In the genomic region with DNA sequence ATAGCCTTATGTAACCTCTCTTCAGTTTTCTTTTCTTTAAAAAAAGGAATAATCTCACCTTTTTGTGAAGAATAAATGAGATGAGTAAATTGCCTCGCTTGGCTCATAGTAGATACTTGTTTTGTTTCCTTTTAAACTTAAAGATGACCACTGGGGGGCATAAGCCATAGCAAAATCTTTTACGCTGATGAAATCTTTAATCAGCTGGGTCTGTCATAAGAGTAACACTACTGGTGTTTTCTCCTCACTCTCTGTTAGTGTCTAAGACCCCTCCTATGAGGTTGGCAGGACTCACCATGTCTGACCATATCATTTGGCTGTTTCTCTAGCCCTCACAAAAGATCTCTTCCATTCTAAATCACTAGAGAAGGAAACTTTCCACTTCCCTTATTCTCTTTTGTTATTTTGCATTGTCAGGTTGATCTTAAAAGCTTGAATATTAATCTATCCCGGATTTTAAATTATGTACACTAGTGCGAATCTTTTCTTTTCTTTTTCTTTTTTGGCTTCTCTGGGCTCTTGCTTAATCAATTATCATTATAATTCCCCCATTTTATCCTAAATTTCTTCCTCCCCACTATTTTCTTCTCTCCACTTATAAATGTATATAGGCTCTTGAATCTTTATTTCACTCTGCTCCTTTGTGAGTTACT, we compare ENCODE assay signal across 2 cellular contexts.
TF ChIP-seq lines count a peak whose summit lies in the region.

No MANE protein-coding gene starts in this region.

TF ChIP-seq in GM12891, 5 proteins besides CTCF, POLR2A, EP300 and RAD21:
- TF ChIP-seq TAF1 (IDR thresholded peaks at IDR 0.05; ENCODE audit: low read depth, low read length): no peak
- TF ChIP-seq SPI1 (IDR thresholded peaks at IDR 0.05; ENCODE audit: low read depth, low read length): peak; percentile 59; the same call in 1 of the 2 replicates

TF ChIP-seq in H1, 55 proteins besides CTCF, POLR2A, EP300 and RAD21:
- no peak for TF ChIP-seq TCF12 (IDR thresholded peaks at IDR 0.05; ENCODE audit: low read depth, low read length)
- TF ChIP-seq CEBPB (IDR thresholded peaks at IDR 0.05; ENCODE audit: low read depth, low read length): no peak
- TF ChIP-seq KDM4A (IDR thresholded peaks at IDR 0.05; ENCODE audit: low read depth, low read length, severe bottlenecking): no peak
- TF ChIP-seq GABPA (IDR thresholded peaks at IDR 0.05; ENCODE audit: borderline replicate concordance, insufficient read depth, low read length): no peak
- no peak for TF ChIP-seq FOSL1 (IDR thresholded peaks at IDR 0.05; ENCODE audit: insufficient read depth, low read depth, low read length)
- no peak for TF ChIP-seq SAP30 (IDR thresholded peaks at IDR 0.05; ENCODE audit: insufficient read depth, insufficient replicate concordance, low read length)
- TF ChIP-seq TAF7 (optimal IDR thresholded peaks at IDR 0.05; ENCODE audit: borderline replicate concordance, low read depth, low read length): no peak
- TF ChIP-seq, protein P1, sequence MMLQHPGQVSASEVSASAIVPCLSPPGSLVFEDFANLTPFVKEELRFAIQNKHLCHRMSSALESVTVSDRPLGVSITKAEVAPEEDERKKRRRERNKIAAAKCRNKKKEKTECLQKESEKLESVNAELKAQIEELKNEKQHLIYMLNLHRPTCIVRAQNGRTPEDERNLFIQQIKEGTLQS (IDR thresholded peaks at IDR 0.05; ENCODE audit: insufficient read depth, low read depth, low read length): no peak
- TF ChIP-seq SIN3A (conservative IDR thresholded peaks at IDR 0.05 in 1 of 2, IDR thresholded peaks at IDR 0.05 in 1 of 2; ENCODE audit: low read depth in 1 of 2, low read length in 2 of 2): no peak
